ENCODE assay signal across 1 cellular context in the genomic region with DNA sequence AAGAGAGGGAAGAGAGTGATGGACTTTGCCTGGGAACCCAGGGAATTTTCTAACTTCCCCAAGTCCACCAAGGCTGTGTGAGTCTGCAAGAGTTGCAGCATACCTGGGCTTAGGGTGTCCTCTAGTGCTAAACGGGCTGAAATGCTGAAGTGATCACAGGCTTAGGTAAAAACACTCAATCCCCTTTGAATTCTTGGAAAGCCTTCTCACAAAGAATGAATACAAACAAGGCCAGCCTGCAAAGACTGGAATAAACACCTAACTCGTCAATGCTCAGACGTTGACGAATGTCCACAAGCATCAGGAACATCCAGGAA.
TF ChIP-seq lines count a peak whose summit lies in the region.

No MANE protein-coding gene starts in this region.

TF ChIP-seq in HCT116, 20 proteins besides CTCF, POLR2A, EP300 and RAD21 (continued from another document):
- TF ChIP-seq, protein P1, sequence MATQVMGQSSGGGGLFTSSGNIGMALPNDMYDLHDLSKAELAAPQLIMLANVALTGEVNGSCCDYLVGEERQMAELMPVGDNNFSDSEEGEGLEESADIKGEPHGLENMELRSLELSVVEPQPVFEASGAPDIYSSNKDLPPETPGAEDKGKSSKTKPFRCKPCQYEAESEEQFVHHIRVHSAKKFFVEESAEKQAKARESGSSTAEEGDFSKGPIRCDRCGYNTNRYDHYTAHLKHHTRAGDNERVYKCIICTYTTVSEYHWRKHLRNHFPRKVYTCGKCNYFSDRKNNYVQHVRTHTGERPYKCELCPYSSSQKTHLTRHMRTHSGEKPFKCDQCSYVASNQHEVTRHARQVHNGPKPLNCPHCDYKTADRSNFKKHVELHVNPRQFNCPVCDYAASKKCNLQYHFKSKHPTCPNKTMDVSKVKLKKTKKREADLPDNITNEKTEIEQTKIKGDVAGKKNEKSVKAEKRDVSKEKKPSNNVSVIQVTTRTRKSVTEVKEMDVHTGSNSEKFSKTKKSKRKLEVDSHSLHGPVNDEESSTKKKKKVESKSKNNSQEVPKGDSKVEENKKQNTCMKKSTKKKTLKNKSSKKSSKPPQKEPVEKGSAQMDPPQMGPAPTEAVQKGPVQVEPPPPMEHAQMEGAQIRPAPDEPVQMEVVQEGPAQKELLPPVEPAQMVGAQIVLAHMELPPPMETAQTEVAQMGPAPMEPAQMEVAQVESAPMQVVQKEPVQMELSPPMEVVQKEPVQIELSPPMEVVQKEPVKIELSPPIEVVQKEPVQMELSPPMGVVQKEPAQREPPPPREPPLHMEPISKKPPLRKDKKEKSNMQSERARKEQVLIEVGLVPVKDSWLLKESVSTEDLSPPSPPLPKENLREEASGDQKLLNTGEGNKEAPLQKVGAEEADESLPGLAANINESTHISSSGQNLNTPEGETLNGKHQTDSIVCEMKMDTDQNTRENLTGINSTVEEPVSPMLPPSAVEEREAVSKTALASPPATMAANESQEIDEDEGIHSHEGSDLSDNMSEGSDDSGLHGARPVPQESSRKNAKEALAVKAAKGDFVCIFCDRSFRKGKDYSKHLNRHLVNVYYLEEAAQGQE (IDR thresholded peaks at IDR 0.05; ENCODE audit: low read depth), result no peak
